ENCODE assay signal across 10 cellular contexts in genomic region chr12:6551063-6551461, GRCh38. TPM values are rescaled to one million over a fixed set of nuclear protein-coding genes. Genes with fewer than 3 reads are reported as not detected.
A peak's percentile ranks its signal among the peaks of the same experiment; 100 is the strongest.
DNase-seq lines count a peak whose midpoint lies in the region; ATAC-seq, FAIRE-seq and TF ChIP-seq lines count a peak whose summit lies in the region.
"Had no signal": no experiment of that assay in that cellular context is flagged by ENCODE, and none has a peak within 500 bp of the region (broad histone marks: within the 10 kb centered on the region; RNA-seq: fewer than 3 reads in every experiment).

No MANE protein-coding gene starts in this region.

- H3K9me3 ChIP-seq in esophagus (ENCODE audit: control insufficient read depth in 2 of 2, insufficient read depth in 1 of 2, low read depth in 1 of 2, low read length in 1 of 2) (no peaks in the 10 kb centered on the region), mesodermal cell (ENCODE audit: control insufficient read depth, low read length) (no peaks in the 10 kb centered on the region), testis (no peaks in the 10 kb centered on the region)
- H3K9me3 ChIP-seq in CD4-positive, alpha-beta T cell (ENCODE audit: control insufficient read depth, low read length): no peaks in the 10 kb centered on the region
- H3K9me3 ChIP-seq: HAP-1 had no signal

- CTCF ChIA-PET in CD4-positive, alpha-beta T cell (lab: Charles Lee): no interaction called here

- peak; percentile 58 for DNase-seq in RPMI7951 (ENCODE audit: low read depth)
- no peak for DNase-seq in testis
- no peak for DNase-seq in CD4-positive, alpha-beta T cell
- DNase-seq in NCI-H128 (lab: John Stamatoyannopoulos, UW; ENCODE audit: unreplicated experiment): no peak
- no peak for DNase-seq in GM12892 (ENCODE audit: insufficient read length)
- DNase-seq: activated CD4-positive, alpha-beta T cell treated with anti-CD3 and anti-CD28 coated beads for 36 hours had no signal

- no peak for ATAC-seq in CD4-positive, alpha-beta T cell (ENCODE audit: poor library complexity)
- no peak for ATAC-seq in HG03039 (IDR thresholded peaks at IDR 0.05; ENCODE audit: unreplicated experiment)
- ATAC-seq: activated CD4-positive, alpha-beta T cell treated with anti-CD3 and anti-CD28 coated beads for 36 hours had no signal

- POLR2A ChIA-PET in CD4-positive, alpha-beta T cell (lab: Charles Lee): interaction anchor here (0.8 to 1.1 kb wide), 2 partner anchors 10 to 17 kb away, joined by 3 read pairs; partner anchors contain the start of gene GAPDH

- H3K36me3 ChIP-seq in esophagus (ENCODE audit: control insufficient read depth in 2 of 2, insufficient read depth in 2 of 2, low read length in 1 of 2) (peaks cover 0 to 18% of the 10 kb centered on the region in 2 donors), mesodermal cell (ENCODE audit: control insufficient read depth, insufficient read depth, low read length) (peaks cover 55% of the 10 kb centered on the region), testis (ENCODE audit: low read depth, missing control alignments) (no peaks in the 10 kb centered on the region)

- H3K4me3 ChIP-seq in esophagus (ENCODE audit: low read depth in 1 of 2, low read length in 2 of 2) (peak overlapping the region in 1 of 2 donors; percentile 1), mesodermal cell (ENCODE audit: extremely low read depth, insufficient read depth, low read length, poor library complexity, severe bottlenecking) (no peak overlapping the region), testis (no peak overlapping the region)
- H3K4me3 ChIP-seq: HAP-1 had no signal

- peaks cover 37% of the 10 kb centered on the region for H3K4me1 Mint-ChIP-seq in CD4-positive, alpha-beta T cell (ENCODE audit: low read depth)

- 38 to 49% methylated on average over 18 of the region's 18 CpGs for WGBS in esophagus, 2 donors
- 95% methylated on average over 12 to 18 of the region's 18 CpGs for WGBS in mesodermal cell (ENCODE audit: insufficient coverage in 2 of 2), 2 experiments
- 65% methylated on average over 17 of the region's 18 CpGs; no CpG with 5 or more reads in 1 of the 2 donors for WGBS in testis, 2 donors

- intact Hi-C loops in testis (cut with DNase I; ENCODE audit: low total_unique reads): loop anchor here (10.0 kb wide), 1 partner anchor 54 kb away; the partner anchor contains the start of gene CHD4
- intact Hi-C loops in CD4-positive, alpha-beta T cell (cut with DNase I, micrococcal nuclease): no loop called here

- TF ChIP-seq POLR2A in testis (IDR thresholded peaks at IDR 0.05) (no peak), GM12892 (IDR thresholded peaks at IDR 0.05; ENCODE audit: low read depth, low read length) (no peak)

- H3K36me3 Mint-ChIP-seq in CD4-positive, alpha-beta T cell (ENCODE audit: low read depth): peaks cover 64% of the 10 kb centered on the region

- H3K4me1 ChIP-seq in esophagus (ENCODE audit: control insufficient read depth in 2 of 2, insufficient read depth in 2 of 2, low read length in 1 of 2) (peaks cover 13 to 15% of the 10 kb centered on the region in 2 donors), mesodermal cell (ENCODE audit: control insufficient read depth, insufficient read depth, low read length, poor library complexity, severe bottlenecking) (peaks cover 57% of the 10 kb centered on the region), testis (peaks cover 63% of the 10 kb centered on the region)

- H3K4me3 Mint-ChIP-seq in CD4-positive, alpha-beta T cell: no peak overlapping the region
- H3K4me3 Mint-ChIP-seq: activated CD4-positive, alpha-beta T cell treated with anti-CD3 and anti-CD28 coated beads for 36 hours had no signal

- no peaks in the 10 kb centered on the region for H3K27me3 ChIP-seq in esophagus (ENCODE audit: control insufficient read depth in 1 of 2, insufficient read depth in 2 of 2, low read length in 2 of 2)
- no peaks in the 10 kb centered on the region for H3K27me3 ChIP-seq in testis
- H3K27me3 ChIP-seq in CD4-positive, alpha-beta T cell (ENCODE audit: control insufficient read depth, insufficient read depth, low read length): no peaks in the 10 kb centered on the region

- H3K27me3 Mint-ChIP-seq in CD4-positive, alpha-beta T cell: no peaks in the 10 kb centered on the region
- H3K27me3 Mint-ChIP-seq: activated CD4-positive, alpha-beta T cell treated with anti-CD3 and anti-CD28 coated beads for 36 hours had no signal

- H3K27ac ChIP-seq in esophagus (ENCODE audit: low read depth in 2 of 2, low read length in 1 of 2) (peak overlapping the region; percentile 74 to 95), mesodermal cell (ENCODE audit: low read depth, low read length, severe bottlenecking) (peak overlapping the region; percentile 74), testis (peak overlapping the region; percentile 74 to 80)
- no peak overlapping the region for H3K27ac ChIP-seq in CD4-positive, alpha-beta T cell (ENCODE audit: low read depth, low read length)

- TF ChIP-seq CTCF in testis (IDR thresholded peaks at IDR 0.05): no peak
- TF ChIP-seq CTCF in CD4-positive, alpha-beta T cell (IDR thresholded peaks at IDR 0.05): no peak

- H3K9me3 Mint-ChIP-seq in CD4-positive, alpha-beta T cell: no peaks in the 10 kb centered on the region

- FAIRE-seq in GM12892 (lab: Jason Lieb, UNC): no peak

- H3K27ac Mint-ChIP-seq in CD4-positive, alpha-beta T cell: no peak overlapping the region
- H3K27ac Mint-ChIP-seq: activated CD4-positive, alpha-beta T cell treated with anti-CD3 and anti-CD28 coated beads for 36 hours had no signal

RNA-seq across cellular contexts. Expression of gene IFFO1, which starts 4.8 kb away (rescaled TPM):
- 5.8 and 8.6 TPM in 2 replicates for total RNA-seq in RPMI7951 (2014; rRNA removed; shearing (Covaris generic))
- polyA plus RNA-seq in esophagus (1 to 10 TPM; 5.7 TPM), testis (ENCODE audit: insufficient read depth, low read depth, low replicate concordance) (28.6 TPM)
- polyA plus RNA-seq in mesodermal cell (2013, experiment 1 of 2): 17.7 TPM
- polyA plus RNA-seq in mesodermal cell (2013, experiment 2 of 2): 14.3 TPM
- 10 to 100 TPM; 40.6 to 43.4 TPM for total RNA-seq in testis
- total RNA-seq in CD4-positive, alpha-beta T cell: 10 to 100 TPM; 21.6 to 21.9 TPM
- polyA plus RNA-seq in GM12892 (2012; ENCODE audit: missing spikeins): 6.2 TPM

RNA-seq across cellular contexts. Expression of gene GAPDH, which starts 16.7 kb away (rescaled TPM):
- total RNA-seq in RPMI7951 (2014; rRNA removed; shearing (Covaris generic)): 8,506 and 8,626 TPM in 2 replicates
- polyA plus RNA-seq in esophagus (1,000 to 10,000 TPM; 2,765 to 3,567 TPM), testis (ENCODE audit: insufficient read depth, low read depth, low replicate concordance) (1,857 TPM)
- 4,059 TPM for polyA plus RNA-seq in mesodermal cell (2013, experiment 1 of 2)
- 3,444 TPM for polyA plus RNA-seq in mesodermal cell (2013, experiment 2 of 2)
- total RNA-seq in testis: 1,000 to 10,000 TPM; 1,591 to 1,928 TPM
- 100 to 1,000 TPM; 498 to 508 TPM for total RNA-seq in CD4-positive, alpha-beta T cell
- polyA plus RNA-seq in GM12892 (2012; ENCODE audit: missing spikeins): 6,742 TPM

RNA-seq across cellular contexts. Expression of gene NOP2, which starts 17.0 kb away (rescaled TPM):
- 14.2 and 17.8 TPM in 2 replicates for total RNA-seq in RPMI7951 (2014; rRNA removed; shearing (Covaris generic))
- polyA plus RNA-seq in esophagus: 10 to 100 TPM; 26.3 to 41.6 TPM
- polyA plus RNA-seq in mesodermal cell (2013, experiment 1 of 2): 34.8 TPM
- 34.5 TPM for polyA plus RNA-seq in mesodermal cell (2013, experiment 2 of 2)
- total RNA-seq in testis: 10 to 100 TPM; 51.8 to 60.3 TPM
- polyA plus RNA-seq in testis (ENCODE audit: insufficient read depth, low read depth, low replicate concordance): 38.6 TPM
- 10 to 100 TPM; 75.3 to 76.8 TPM for total RNA-seq in CD4-positive, alpha-beta T cell
- polyA plus RNA-seq in GM12892 (2012; ENCODE audit: missing spikeins): 60.0 TPM

RNA-seq across cellular contexts. Expression of gene CHD4, which starts 56.1 kb away (rescaled TPM):
- total RNA-seq in RPMI7951 (2014; rRNA removed; shearing (Covaris generic)): 167 and 180 TPM in 2 replicates
- polyA plus RNA-seq in esophagus (100 to 1,000 TPM in 1 of 2 donors, 10 to 100 TPM in 1; 79.3 to 116 TPM), testis (ENCODE audit: insufficient read depth, low read depth, low replicate concordance) (160 TPM)
- 261 TPM for polyA plus RNA-seq in mesodermal cell (2013, experiment 1 of 2)
- 233 TPM for polyA plus RNA-seq in mesodermal cell (2013, experiment 2 of 2)
- total RNA-seq in testis: 100 to 1,000 TPM; 314 to 328 TPM
- total RNA-seq in CD4-positive, alpha-beta T cell: 100 to 1,000 TPM; 288 to 292 TPM
- 95.7 TPM for polyA plus RNA-seq in GM12892 (2012; ENCODE audit: missing spikeins)

RNA-seq across cellular contexts. Expression of gene NCAPD2, which starts 57.2 kb away (rescaled TPM):
- 92.1 and 106 TPM in 2 replicates for total RNA-seq in RPMI7951 (2014; rRNA removed; shearing (Covaris generic))
- 10 to 100 TPM; 10.2 to 13.7 TPM for polyA plus RNA-seq in esophagus
- 98.3 TPM for polyA plus RNA-seq in mesodermal cell (2013, experiment 1 of 2)
- 88.4 TPM for polyA plus RNA-seq in mesodermal cell (2013, experiment 2 of 2)
- 10 to 100 TPM; 42.9 to 43.1 TPM for total RNA-seq in testis
- 46.6 TPM for polyA plus RNA-seq in testis (ENCODE audit: insufficient read depth, low read depth, low replicate concordance)
- 10 to 100 TPM; 13.7 to 14.9 TPM for total RNA-seq in CD4-positive, alpha-beta T cell
- polyA plus RNA-seq in GM12892 (2012; ENCODE audit: missing spikeins): 46.3 TPM
